In genomic region chr5:180809403-180810209, GRCh38 we compare ENCODE assay signal across 1 cellular context.
TF ChIP-seq lines count a peak whose summit lies in the region.

No MANE protein-coding gene starts in this region.

TF ChIP-seq in GM12878, 131 proteins besides CTCF, POLR2A, EP300 and RAD21 (continued from another document):
- TF ChIP-seq, protein P1, sequence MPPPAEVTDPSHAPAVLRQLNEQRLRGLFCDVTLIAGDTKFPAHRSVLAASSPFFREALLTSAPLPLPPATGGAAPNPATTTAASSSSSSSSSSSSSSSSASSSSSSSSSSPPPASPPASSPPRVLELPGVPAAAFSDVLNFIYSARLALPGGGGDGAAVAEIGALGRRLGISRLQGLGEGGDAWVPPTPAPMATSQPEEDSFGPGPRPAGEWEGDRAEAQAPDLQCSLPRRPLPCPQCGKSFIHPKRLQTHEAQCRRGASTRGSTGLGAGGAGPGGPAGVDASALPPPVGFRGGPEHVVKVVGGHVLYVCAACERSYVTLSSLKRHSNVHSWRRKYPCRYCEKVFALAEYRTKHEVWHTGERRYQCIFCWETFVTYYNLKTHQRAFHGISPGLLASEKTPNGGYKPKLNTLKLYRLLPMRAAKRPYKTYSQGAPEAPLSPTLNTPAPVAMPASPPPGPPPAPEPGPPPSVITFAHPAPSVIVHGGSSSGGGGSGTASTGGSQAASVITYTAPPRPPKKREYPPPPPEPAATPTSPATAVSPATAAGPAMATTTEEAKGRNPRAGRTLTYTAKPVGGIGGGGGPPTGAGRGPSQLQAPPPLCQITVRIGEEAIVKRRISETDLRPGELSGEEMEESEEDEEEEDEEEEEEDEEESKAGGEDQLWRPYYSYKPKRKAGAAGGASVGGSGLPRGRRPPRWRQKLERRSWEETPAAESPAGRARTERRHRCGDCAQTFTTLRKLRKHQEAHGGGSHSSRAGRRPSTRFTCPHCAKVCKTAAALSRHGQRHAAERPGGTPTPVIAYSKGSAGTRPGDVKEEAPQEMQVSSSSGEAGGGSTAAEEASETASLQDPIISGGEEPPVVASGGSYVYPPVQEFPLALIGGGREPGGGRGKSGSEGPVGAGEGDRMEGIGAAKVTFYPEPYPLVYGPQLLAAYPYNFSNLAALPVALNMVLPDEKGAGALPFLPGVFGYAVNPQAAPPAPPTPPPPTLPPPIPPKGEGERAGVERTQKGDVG (CRISPR knock-in tag; IDR thresholded peaks at IDR 0.05): no peak
- TF ChIP-seq IKZF1 (conservative IDR thresholded peaks at IDR 0.05) (no peak; the same call in none of the 2 replicates), ASH2L (IDR thresholded peaks at IDR 0.05; ENCODE audit: borderline replicate concordance, low read depth) (0 out of 2 replicates have a peak, but pooled peaks have one; percentile 38), STAT1 (conservative IDR thresholded peaks at IDR 0.05) (no peak)
